Comparison of ENCODE assay signal across 31 cellular contexts in the genomic region with DNA sequence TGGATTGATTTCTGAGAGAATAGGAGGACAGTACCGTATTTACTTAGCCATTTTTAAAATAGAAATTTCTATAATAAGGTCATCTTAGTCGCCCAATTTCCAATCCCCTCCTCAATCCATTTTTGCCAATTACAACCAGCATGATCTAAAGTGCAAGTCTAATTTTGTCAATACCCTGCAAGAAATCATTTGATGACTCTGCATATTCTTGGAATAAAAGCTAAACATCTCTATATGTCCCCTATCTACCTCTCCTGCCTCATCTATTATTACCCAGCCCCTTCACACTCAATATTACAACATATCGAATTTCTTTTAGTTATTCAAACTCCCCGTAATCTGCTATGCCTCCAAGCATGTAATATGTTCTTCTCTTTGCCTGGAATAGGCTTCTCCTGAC. TPM values are rescaled to one million over a fixed set of nuclear protein-coding genes. Genes with fewer than 3 reads are reported as not detected.
"Had no signal": no experiment of that assay in that cellular context is flagged by ENCODE, and none has a peak within 500 bp of the region (broad histone marks: within the 10 kb centered on the region; RNA-seq: fewer than 3 reads in every experiment).

No MANE protein-coding gene starts in this region.

- DNase-seq: stimulated activated CD4-positive, alpha-beta T cell treated with anti-CD3 and anti-CD28 coated beads, Interleukin-2, amount 100 ng/mL, for 48 hours; stimulated activated CD4-positive, alpha-beta T cell treated with anti-CD3 and anti-CD28 coated beads, Interleukin-4, amount 100 ng/mL, for 1 hour; stimulated activated CD4-positive, alpha-beta T cell treated with anti-CD3 and anti-CD28 coated beads, Interleukin-4, amount 100 ng/mL, for 24 hours; stimulated activated CD4-positive, alpha-beta T cell treated with anti-CD3 and anti-CD28 coated beads, Interleukin-4, amount 100 ng/mL, for 4 hours; stimulated activated CD8-positive, alpha-beta memory T cell treated with anti-CD3 and anti-CD28 coated beads, Interleukin-4, amount 100 ng/mL, for 48 hours; stimulated activated naive B cell treated with anti-CD40 and anti-IgM and Interleukin-4, amounts not matched to agents 10 μg/mL and 1 μg/mL and 100 μg/mL, for 72 hours; stimulated activated naive CD4-positive, alpha-beta T cell; stimulated activated naive CD4-positive, alpha-beta T cell treated with Interleukin-2 at 50 U/mL for 16 hours; stimulated activated naive CD8-positive, alpha-beta T cell treated with anti-CD3 and anti-CD28 coated beads, Interleukin-15, amount 100 ng/mL, for 72 hours; stimulated activated naive CD8-positive, alpha-beta T cell treated with anti-CD3 and anti-CD28 coated beads, Interleukin-15, Interleukin-2, amounts not matched to agents 100 U/mL and 50 U/mL, for 24 hours; stomach; substantia nigra; testis; thyroid gland; tibial artery; transverse colon; trophoblast cell; upper lobe of left lung; upper lobe of right lung; uterus had no signal

- ATAC-seq: stimulated activated effector memory CD8-positive, alpha-beta T cell treated with anti-CD3 and anti-CD28 coated beads, Interleukin-12 subunit alpha, Interleukin-12 subunit beta, amount 100 ng/mL, for 72 hours; stimulated activated memory B cell treated with anti-CD40 and anti-IgM and Interleukin-4, amounts not matched to agents 10 μg/mL and 1 μg/mL and 100 μg/mL, for 72 hours; stimulated activated naive B cell treated with anti-CD40 and anti-IgM and Interleukin-4, amounts not matched to agents 10 μg/mL and 1 μg/mL and 100 μg/mL, for 72 hours; stimulated activated naive CD8-positive, alpha-beta T cell treated with anti-CD3 and anti-CD28 coated beads, Interleukin-15, amount 100 ng/mL, for 72 hours; stimulated activated naive CD8-positive, alpha-beta T cell treated with anti-CD3 and anti-CD28 coated beads, Interleukin-15, Interleukin-2, amounts not matched to agents 100 U/mL and 50 U/mL, for 24 hours; upper lobe of right lung had no signal

- H3K4me1 ChIP-seq: stomach, suprapubic skin, testis, thyroid gland, tibial artery, tibial nerve, transverse colon, upper lobe of left lung, upper lobe of right lung, uterus, vagina had no signal

- H3K9me3 ChIP-seq: stomach, suprapubic skin, testis, thoracic aorta, thyroid gland, tibial artery, tibial nerve, transverse colon, upper lobe of left lung, upper lobe of right lung, uterus, vagina had no signal

- H3K4me3 ChIP-seq: stomach, suprapubic skin, testis, thoracic aorta, thyroid gland, tibial artery, tibial nerve, transverse colon, upper lobe of left lung, upper lobe of right lung, uterus, vagina had no signal

- H3K36me3 ChIP-seq: stomach, suprapubic skin, thoracic aorta, thyroid gland, tibial artery, tibial nerve, transverse colon, upper lobe of left lung, upper lobe of right lung, uterus, vagina had no signal

- H3K27ac ChIP-seq: stomach, suprapubic skin, testis, thoracic aorta, thyroid gland, tibial artery, tibial nerve, transverse colon, upper lobe of left lung, upper lobe of right lung, uterus, vagina had no signal

- FAIRE-seq: urothelium cell line had no signal

- H3K27me3 ChIP-seq: stomach, suprapubic skin, testis, thyroid gland, tibial artery, tibial nerve, transverse colon, upper lobe of left lung, upper lobe of right lung, uterus, vagina had no signal

RNA-seq across cellular contexts. Expression of gene TEX55, which starts 41.9 kb away (rescaled TPM):
- total RNA-seq: stomach, suprapubic skin, temporal lobe, thoracic aorta, tibial nerve, transverse colon, upper lobe of left lung, upper lobe of right lung, ureter, urinary bladder, uterus, vagina had no signal
- polyA plus RNA-seq: stomach, thymus, urinary bladder had no signal
